In the genomic region with DNA sequence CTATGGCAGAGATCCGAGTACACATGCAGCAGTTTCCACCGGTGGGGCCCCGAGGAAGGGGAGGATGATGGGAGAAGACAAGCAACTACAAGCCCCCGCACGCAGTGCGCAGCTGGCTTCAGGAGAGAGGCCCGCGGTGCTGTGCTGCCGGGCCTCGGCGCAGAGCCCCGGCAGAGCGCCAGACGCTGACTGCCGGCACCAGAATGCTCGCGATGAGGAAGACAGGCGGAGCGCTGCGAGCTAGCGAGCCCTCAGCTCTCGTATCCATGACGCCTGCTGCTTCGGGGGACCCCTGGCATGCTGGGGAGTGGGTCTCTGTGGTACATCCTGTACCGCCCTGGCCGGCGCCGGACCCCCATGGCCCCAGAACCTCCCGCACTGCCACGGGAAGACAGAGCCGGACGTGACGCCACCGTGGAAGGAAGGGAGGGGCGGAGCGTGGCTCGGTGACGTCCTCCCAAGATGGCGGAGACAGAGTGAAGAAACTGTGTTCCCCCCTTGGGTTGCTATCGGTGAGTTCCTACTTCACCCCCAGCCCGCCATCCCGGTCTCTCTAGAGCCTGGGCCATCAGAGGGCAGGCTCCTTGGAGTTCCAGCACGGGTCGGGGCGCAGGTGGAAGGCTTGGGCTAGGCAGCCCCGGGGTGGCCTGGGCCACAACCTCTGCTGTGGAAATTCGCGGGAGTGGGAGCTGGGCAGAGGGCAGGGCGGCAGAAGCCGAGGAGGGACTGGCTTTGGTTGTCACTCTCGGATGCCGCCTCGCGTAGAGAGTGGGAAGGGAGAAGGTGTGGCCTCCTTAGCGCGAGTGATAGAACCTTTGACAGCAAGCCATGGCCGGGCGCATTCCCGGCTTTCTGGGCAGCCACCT, we compare ENCODE assay signal across 8 cellular contexts. TPM values are rescaled to one million over a fixed set of nuclear protein-coding genes. Genes with fewer than 3 reads are reported as not detected.
DNase-seq lines count a peak whose midpoint lies in the region; ATAC-seq and TF ChIP-seq lines count a peak whose summit lies in the region.

Gene MYNN (plus strand): TSS at position 446 of the 866 bp plus-strand sequence. CDS start 900 bp downstream, outside the sequence.

- H2AFZ ChIP-seq in GM23248 = peak within 1 kb of the TSS; percentile 100

- peak within 1 kb of the TSS; percentile 93 for H3K9ac ChIP-seq in GM23248

- H3K4me1 ChIP-seq in GM23248 (ENCODE audit: insufficient read depth) (peaks cover 22% of the 10 kb centered on the region), RWPE2 (ENCODE audit: insufficient read depth, poor library complexity, severe bottlenecking) (peaks cover 8% of the 10 kb centered on the region), stomach (peaks cover 23 to 44% (median 34%) of the 10 kb centered on the region in 4 donors)

- no peaks in the 10 kb centered on the region for H3K9me3 ChIP-seq in GM23248 (ENCODE audit: low read depth)
- no peaks in the 10 kb centered on the region for H3K9me3 ChIP-seq in RWPE2 (ENCODE audit: severe bottlenecking)
- no peaks in the 10 kb centered on the region for H3K9me3 ChIP-seq in stomach

- peak; percentile 79 for ATAC-seq in RWPE2 (ENCODE audit: low read depth)

- H3K36me3 Mint-ChIP-seq in nephron progenitor cell (ENCODE audit: low read depth) = peaks cover 24% of the 10 kb centered on the region

- peak in 2 of 4 donors; percentile 96 to 97 for TF ChIP-seq POLR2A in stomach (IDR thresholded peaks at IDR 0.05)

- H3K27ac ChIP-seq in GM23248 = peak within 1 kb of the TSS; percentile 96
- peak within 1 kb of the TSS; percentile 86 for H3K27ac ChIP-seq in RWPE2 (ENCODE audit: poor library complexity, severe bottlenecking)
- H3K27ac ChIP-seq in stomach = peak within 1 kb of the TSS; percentile 98 to 100 (median 99)

- DNase-seq in EH (ENCODE audit: low read depth) (peak; percentile 90), GM23248 (peak; percentile 96), RWPE2 (ENCODE audit: low spot score) (peak; percentile 86), fibroblast of the conjunctiva (ENCODE audit: low read depth) (peak; percentile 76), nephron progenitor cell (peak; percentile 92), stomach (peak; percentile 94)
- DNase-seq in activated T-helper 9 cell treated with anti-CD3 and anti-CD28 coated beads, Interleukin-2, amount 50 U/mL, for 16 hours (ENCODE audit: low read depth) = peak; percentile 88

- TF ChIP-seq EP300 in stomach (IDR thresholded peaks at IDR 0.05) = no peak

- peak within 1 kb of the TSS; percentile 100 for H3K4me3 Mint-ChIP-seq in nephron progenitor cell

- no peaks in the 10 kb centered on the region for H3K9me3 Mint-ChIP-seq in nephron progenitor cell

- H3K27me3 Mint-ChIP-seq in nephron progenitor cell (ENCODE audit: low read depth, poor library complexity) = peaks cover 7% of the 10 kb centered on the region

- peaks cover 20% of the 10 kb centered on the region for H3F3A ChIP-seq in GM23248 (ENCODE audit: insufficient read depth)

- peak within 1 kb of the TSS; percentile 98 for H3K4me3 ChIP-seq in GM23248
- peak within 1 kb of the TSS; percentile 92 for H3K4me3 ChIP-seq in RWPE2 (ENCODE audit: severe bottlenecking)
- peak within 1 kb of the TSS; percentile 67 to 94 (median 77) for H3K4me3 ChIP-seq in stomach

- peak within 1 kb of the TSS; percentile 100 for H3K27ac Mint-ChIP-seq in nephron progenitor cell

- H3K27me3 ChIP-seq in GM23248 (replicated peaks; ENCODE audit: insufficient read depth) (no peaks in the 10 kb centered on the region), RWPE2 (ENCODE audit: insufficient read depth, poor library complexity, severe bottlenecking) (no peaks in the 10 kb centered on the region), stomach (no peaks in the 10 kb centered on the region)

- H3K4me2 ChIP-seq in GM23248 (ENCODE audit: unreplicated experiment) = peak within 1 kb of the TSS; percentile 89

- H3K36me3 ChIP-seq in GM23248 (ENCODE audit: low read depth) (peaks cover 38% of the 10 kb centered on the region), RWPE2 (ENCODE audit: low read depth) (peaks cover 42% of the 10 kb centered on the region), stomach (peaks cover 0 to 36% (median 33%) of the 10 kb centered on the region in 4 donors)

- peaks cover 37% of the 10 kb centered on the region for H3K4me1 Mint-ChIP-seq in nephron progenitor cell

- WGBS in GM23248 (ENCODE audit: low coverage in 1 of 2, low lambda C conversion rate in 2 of 2, missing lambda C conversion rate in 2 of 2), 2 experiments = 1% methylated on average over 46 to 59 of the region's 59 CpGs
- 0% methylated on average over 33 to 59 of the region's 59 CpGs for WGBS in stomach, 5 donors

- peaks cover 49% of the 10 kb centered on the region for H3K79me2 ChIP-seq in GM23248 (ENCODE audit: insufficient read depth)

- H4K20me1 ChIP-seq in GM23248 (ENCODE audit: insufficient read depth) = no peaks in the 10 kb centered on the region

- H3K9me2 ChIP-seq in GM23248 (ENCODE audit: insufficient read depth) = no peaks in the 10 kb centered on the region

- in situ Hi-C loops in GM23248 (cut with MboI) = no loop called here

- TF ChIP-seq CTCF in LNCAP (IDR thresholded peaks at IDR 0.05) (peak; percentile 11; the same call in 1 of the 2 replicates), RWPE2 (IDR thresholded peaks at IDR 0.05; ENCODE audit: poor library complexity, severe bottlenecking) (peak; percentile 11), nephron progenitor cell (IDR thresholded peaks at IDR 0.05) (no peak), stomach (IDR thresholded peaks at IDR 0.05) (no peak)

- intact Hi-C loops in stomach (cut with DNase I; ENCODE audit: low total_unique reads) = no loop called here

RNA-seq across cellular contexts. Expression of gene MYNN, which starts in this region (rescaled TPM):
- total RNA-seq in GM23248 (2014; rRNA removed; shearing (Covaris generic)) = 18.4 and 19.6 TPM in 2 replicates
- polyA plus RNA-seq in GM23248 (2016; fragmentation: Nextera tagmentation; extraction: Ambion mirVana) = 14.4 and 14.5 TPM in 2 replicates
- total RNA-seq in stomach = 100 to 1,000 TPM in 1 of 5 donors, 10 to 100 TPM in 4; 11.3 to 136 (median 24.5) TPM
- polyA plus RNA-seq in stomach = 10 to 100 TPM in 1 of 3 donors, 1 to 10 TPM in 2; 6.8 to 14.8 (median 7.2) TPM

Comparison
In these comparisons a context has a peak if more than half of its experiments do, and no peak if none do; other contexts are left out.
1. Peak in every context shown above with its lines: DNase-seq, ATAC-seq, H3K4me3 ChIP-seq and H3K27ac ChIP-seq.
2. CTCF ChIP-seq: peak in LNCAP (single experiment) and RWPE2 (single experiment); none in nephron progenitor cell (single experiment) and stomach (0 of 7).